ENCODE assay signal across 8 cellular contexts in the genomic region with DNA sequence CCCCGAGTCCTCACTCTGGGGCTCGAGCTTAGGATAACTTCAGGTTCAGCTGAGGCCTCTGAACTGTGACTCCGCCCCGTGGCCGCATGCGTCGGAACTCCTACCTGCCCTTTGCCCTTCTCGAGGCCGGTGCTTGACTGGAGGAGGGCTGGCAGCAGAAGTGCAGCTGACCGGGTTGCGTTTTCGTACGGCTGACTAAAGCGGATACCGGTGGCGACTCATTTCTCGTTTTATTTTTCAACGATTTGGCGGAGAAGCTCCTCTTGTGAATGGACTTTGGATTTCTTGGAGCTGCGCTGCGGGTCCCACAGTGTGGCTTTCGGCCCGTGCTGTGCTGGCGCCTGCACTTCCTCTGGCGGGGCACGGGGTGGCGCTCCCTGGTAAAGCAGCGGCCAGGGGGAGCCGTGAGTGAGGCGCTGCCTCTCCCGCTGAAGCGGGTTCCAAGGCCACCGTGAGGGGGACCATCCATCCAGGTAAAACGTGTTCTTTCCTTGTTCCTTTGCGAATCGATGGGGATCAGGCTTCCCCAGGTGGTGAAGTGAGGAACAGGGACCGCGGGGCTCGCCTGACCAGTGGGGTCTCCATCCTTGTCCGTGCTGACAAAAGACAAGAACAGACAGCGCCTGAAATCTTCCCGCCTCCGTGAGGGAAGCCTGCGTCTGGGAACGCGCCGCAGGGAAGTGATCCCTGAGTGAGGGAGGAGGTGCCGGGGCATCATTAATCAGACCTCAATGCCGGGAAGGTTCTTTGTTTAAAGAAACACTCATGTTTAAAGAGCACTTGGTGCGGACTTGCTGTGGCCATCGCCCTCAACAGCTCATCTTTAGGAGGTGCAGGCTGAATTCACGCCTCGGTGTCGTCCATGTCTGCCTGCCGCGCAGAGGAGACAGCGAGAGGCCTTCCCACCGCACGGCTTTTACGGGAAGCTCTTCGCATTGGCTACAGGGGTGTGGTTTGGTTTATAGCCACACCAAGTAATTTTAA. TPM values are rescaled to one million over a fixed set of nuclear protein-coding genes. Genes with fewer than 3 reads are reported as not detected.
DNase-seq lines count a peak whose midpoint lies in the region; ATAC-seq and TF ChIP-seq lines count a peak whose summit lies in the region.

No MANE protein-coding gene starts in this region.

- CTCF ChIA-PET in activated CD4-positive, alpha-beta T cell treated with anti-CD3 and anti-CD28 coated beads, Interleukin-2, amount 10 ng/mL, durations not matched to agents 7 days and 5 days (lab: Charles Lee) = interaction anchor here (0.6 to 2.4 kb wide), 20 partner anchors 14 to 764 kb away, joined by 3 to 36 read pairs (median 3); a partner anchor contains a TSS

- POLR2A ChIA-PET in activated CD4-positive, alpha-beta T cell treated with anti-CD3 and anti-CD28 coated beads, Interleukin-2, amount 10 ng/mL, durations not matched to agents 7 days and 5 days (lab: Charles Lee) = interaction anchor here (0.5 to 0.9 kb wide), 2 partner anchors 14 to 26 kb away, joined by 3 read pairs; no protein-coding TSS in a partner anchor

- H3K4me3 Mint-ChIP-seq in activated CD4-positive, alpha-beta T cell treated with anti-CD3 and anti-CD28 coated beads, Interleukin-2, amount 10 ng/mL, durations not matched to agents 7 days and 5 days = peak overlapping the region; percentile 68
- peak overlapping the region; percentile 66 for H3K4me3 Mint-ChIP-seq in dendritic cell treated with granulocyte-macrophage colony-stimulating factor and Interleukin-4, amounts not matched to agents 40 ng/mL and 50 ng/mL, for 4 days

- intact Hi-C loops in dendritic cell treated with granulocyte-macrophage colony-stimulating factor and Interleukin-4, amounts not matched to agents 40 ng/mL and 50 ng/mL, for 4 days (cut with micrococcal nuclease) = loop anchor here (5.0 kb wide), 1 partner anchor 727 kb away; no protein-coding TSS in a partner anchor
- intact Hi-C loops in right lobe of liver (cut with DNase I) = loop anchor here in 1 of 2 donors (10.0 kb wide), 1 partner anchor 735 kb away; no protein-coding TSS in a partner anchor

- peak; percentile 32 for TF ChIP-seq POLR2A in right lobe of liver (IDR thresholded peaks at IDR 0.05)

- no peaks in the 10 kb centered on the region for H3K36me3 ChIP-seq in right lobe of liver

- 2% methylated on average over 42 of the region's 61 CpGs for WGBS in right lobe of liver (ENCODE audit: insufficient coverage, low coverage, low lambda C conversion rate, missing lambda C conversion rate)

- H3K9me3 Mint-ChIP-seq in activated CD4-positive, alpha-beta T cell treated with anti-CD3 and anti-CD28 coated beads, Interleukin-2, amount 10 ng/mL, durations not matched to agents 7 days and 5 days = no peaks in the 10 kb centered on the region
- no peaks in the 10 kb centered on the region for H3K9me3 Mint-ChIP-seq in dendritic cell treated with granulocyte-macrophage colony-stimulating factor and Interleukin-4, amounts not matched to agents 40 ng/mL and 50 ng/mL, for 4 days

- no peak overlapping the region for H3K27ac Mint-ChIP-seq in activated CD4-positive, alpha-beta T cell treated with anti-CD3 and anti-CD28 coated beads, Interleukin-2, amount 10 ng/mL, durations not matched to agents 7 days and 5 days
- no peak overlapping the region for H3K27ac Mint-ChIP-seq in dendritic cell treated with granulocyte-macrophage colony-stimulating factor and Interleukin-4, amounts not matched to agents 40 ng/mL and 50 ng/mL, for 4 days

- peak; percentile 98 for ATAC-seq in HG03432 (IDR thresholded peaks at IDR 0.05; ENCODE audit: unreplicated experiment)
- ATAC-seq in right lobe of liver = peak; percentile 94 to 97 (median 95)

- peaks cover 21% of the 10 kb centered on the region for H3K4me1 Mint-ChIP-seq in activated CD4-positive, alpha-beta T cell treated with anti-CD3 and anti-CD28 coated beads, Interleukin-2, amount 10 ng/mL, durations not matched to agents 7 days and 5 days
- peaks cover 13% of the 10 kb centered on the region for H3K4me1 Mint-ChIP-seq in dendritic cell treated with granulocyte-macrophage colony-stimulating factor and Interleukin-4, amounts not matched to agents 40 ng/mL and 50 ng/mL, for 4 days (ENCODE audit: low read depth)

- H3K27ac ChIP-seq in right lobe of liver = peak overlapping the region; percentile 30 to 82 (median 76)

- no peaks in the 10 kb centered on the region for H3K27me3 ChIP-seq in right lobe of liver

- H3K4me3 ChIP-seq in right lobe of liver = peak overlapping the region; percentile 48 to 73 (median 65)

- peak; percentile 97 to 99 (median 98) for TF ChIP-seq CTCF in right lobe of liver (IDR thresholded peaks at IDR 0.05)

- peaks cover 0 to 18% (median 7%) of the 10 kb centered on the region in 4 donors for H3K4me1 ChIP-seq in right lobe of liver

- DNase-seq in AML-193 (lab: John Stamatoyannopoulos, UW) (peak; percentile 74 to 80), GM19238 (ENCODE audit: insufficient read length, low spot score) (peak; percentile 78), NCI-H510A treated with DMSO at 0.1 percent for 48 hours (lab: John Stamatoyannopoulos, UW) (peak; percentile 83), right lobe of liver (peak; percentile 86 to 93 (median 92))
- peak; percentile 68 for DNase-seq in activated CD4-positive, alpha-beta T cell treated with anti-CD3 and anti-CD28 coated beads, Interleukin-2, amount 10 ng/mL, durations not matched to agents 7 days and 5 days
- DNase-seq in stimulated activated CD4-positive, alpha-beta T cell treated with anti-CD3 and anti-CD28 coated beads, Interleukin-4, amount 100 ng/mL, for 24 hours = peak; percentile 73

- H3K9me3 ChIP-seq in right lobe of liver = no peaks in the 10 kb centered on the region

- peaks cover 43% of the 10 kb centered on the region for H3K27me3 Mint-ChIP-seq in activated CD4-positive, alpha-beta T cell treated with anti-CD3 and anti-CD28 coated beads, Interleukin-2, amount 10 ng/mL, durations not matched to agents 7 days and 5 days
- peaks cover 34% of the 10 kb centered on the region for H3K27me3 Mint-ChIP-seq in dendritic cell treated with granulocyte-macrophage colony-stimulating factor and Interleukin-4, amounts not matched to agents 40 ng/mL and 50 ng/mL, for 4 days

- no peaks in the 10 kb centered on the region for H3K36me3 Mint-ChIP-seq in activated CD4-positive, alpha-beta T cell treated with anti-CD3 and anti-CD28 coated beads, Interleukin-2, amount 10 ng/mL, durations not matched to agents 7 days and 5 days (ENCODE audit: low read depth)
- H3K36me3 Mint-ChIP-seq in dendritic cell treated with granulocyte-macrophage colony-stimulating factor and Interleukin-4, amounts not matched to agents 40 ng/mL and 50 ng/mL, for 4 days (ENCODE audit: low read depth) = no peaks in the 10 kb centered on the region

RNA-seq across cellular contexts. Expression of a gene that starts 38.8 kb away (rescaled TPM):
- total RNA-seq in activated CD4-positive, alpha-beta T cell treated with anti-CD3 and anti-CD28 coated beads, Interleukin-2, amount 10 ng/mL, durations not matched to agents 7 days and 5 days = 10 to 100 TPM; 28.1 to 35.6 TPM
- total RNA-seq in right lobe of liver = 10 to 100 TPM; 11.1 to 24.4 (median 15.2) TPM

RNA-seq across cellular contexts. Expression of a gene that starts 38.9 kb away (rescaled TPM):
- total RNA-seq in activated CD4-positive, alpha-beta T cell treated with anti-CD3 and anti-CD28 coated beads, Interleukin-2, amount 10 ng/mL, durations not matched to agents 7 days and 5 days = 1 to 10 TPM; 2.2 to 2.5 TPM
- total RNA-seq in right lobe of liver = under 1 TPM; 0.43 to 0.82 (median 0.68) TPM

Comparison
In these comparisons a context has a peak if more than half of its experiments do, and no peak if none do; other contexts are left out.
1. Peak in every context shown above with its lines: DNase-seq, ATAC-seq, H3K4me3 ChIP-seq and H3K27ac ChIP-seq.